13 cellular contexts compared by ENCODE assay signal in the genomic region with DNA sequence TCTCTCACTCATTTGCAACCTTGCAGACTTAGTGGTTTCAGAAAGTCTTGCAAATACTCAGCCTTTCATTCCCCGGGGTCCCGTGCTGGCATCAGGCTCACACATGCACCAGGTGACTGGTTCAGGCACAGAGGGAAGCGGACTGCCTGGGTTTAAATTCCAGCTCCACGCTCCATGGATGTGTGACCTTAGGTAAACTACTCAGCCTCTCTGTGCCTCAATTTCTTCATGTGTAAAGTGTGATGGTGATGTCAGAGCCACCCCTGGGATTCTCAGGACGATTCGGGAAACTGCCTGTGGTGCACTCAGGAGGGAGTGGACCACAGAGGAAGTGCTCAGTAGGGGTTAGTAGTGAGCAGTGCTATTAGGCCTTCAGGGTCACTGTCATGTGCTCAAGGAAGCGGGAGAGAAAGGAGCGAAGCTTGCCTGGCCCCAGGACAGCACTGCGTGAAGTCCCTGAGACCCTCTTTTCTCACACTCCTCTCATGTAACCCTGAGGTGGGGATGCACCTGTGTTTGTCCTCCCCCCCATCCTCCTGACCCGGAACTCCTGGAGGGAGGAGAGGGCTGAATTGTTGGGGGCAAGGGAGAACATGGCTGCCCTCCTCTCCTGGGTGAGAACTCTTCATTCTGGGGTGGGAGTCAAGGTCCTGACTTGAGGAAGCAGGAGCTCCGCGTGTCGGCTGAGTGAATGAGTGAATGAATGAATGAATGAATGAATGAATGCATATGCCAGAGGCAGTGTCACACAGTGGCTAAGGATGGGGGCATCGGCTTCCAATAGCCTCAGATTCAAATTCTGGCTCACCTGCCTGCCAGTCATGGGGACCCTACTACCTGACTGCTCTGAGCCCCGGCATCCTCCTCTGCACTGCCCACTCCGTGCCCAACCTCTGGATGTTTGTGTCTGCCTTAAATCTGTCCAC. TPM values are rescaled to one million over a fixed set of nuclear protein-coding genes. Genes with fewer than 3 reads are reported as not detected.
DNase-seq lines count a peak whose midpoint lies in the region; ATAC-seq and TF ChIP-seq lines count a peak whose summit lies in the region.
"Had no signal": no experiment of that assay in that cellular context is flagged by ENCODE, and none has a peak within 500 bp of the region (broad histone marks: within the 10 kb centered on the region; RNA-seq: fewer than 3 reads in every experiment).

No MANE protein-coding gene starts in this region.

- intact Hi-C loops in MCF 10A (cut with micrococcal nuclease): no loop called here
- intact Hi-C loops in breast epithelium (cut with DNase I; ENCODE audit: low total_unique reads): no loop called here

- H3K4me3 ChIP-seq in breast epithelium: no peak overlapping the region

- TF ChIP-seq POLR2A in breast epithelium (IDR thresholded peaks at IDR 0.05): no peak

- POLR2A ChIA-PET in MCF 10A (lab: Yijun Ruan, JAX): no interaction called here

- H3K9me3 ChIP-seq in breast epithelium: no peaks in the 10 kb centered on the region

- peaks cover 0 to 7% of the 10 kb centered on the region in 2 donors for H3K4me1 ChIP-seq in breast epithelium

- no peak for DNase-seq in MCF 10A (ENCODE audit: unreplicated experiment)
- DNase-seq in breast epithelium (ENCODE audit: low spot score in 2 of 2): no peak
- peak; percentile 53 for DNase-seq in medulla oblongata (ENCODE audit: extremely low spot score)
- DNase-seq in NCI-H446 treated with DMSO at 0.1 percent for 48 hours (lab: John Stamatoyannopoulos, UW): no peak
- no peak for DNase-seq in GOT3 (lab: John Stamatoyannopoulos, UW)
- DNase-seq: activated CD8-positive, alpha-beta memory T cell treated with anti-CD3 and anti-CD28 coated beads for 24 hours; DND-41; NCI-H1436; NCI-H524 treated with DMSO at 0.1 percent for 48 hours had no signal

- CTCF ChIA-PET in MCF 10A (lab: Yijun Ruan, JAX): interaction anchor here (0.6 to 1.9 kb wide), 10 partner anchors 13 to 296 kb away, joined by 3 to 8 read pairs (median 3); no protein-coding TSS in a partner anchor

- ATAC-seq in HG03520 (IDR thresholded peaks at IDR 0.05; ENCODE audit: unreplicated experiment) (no peak), HG03025 (IDR thresholded peaks at IDR 0.05; ENCODE audit: low FRiP score, unreplicated experiment) (no peak)

- H3K9me3 Mint-ChIP-seq in MCF 10A (ENCODE audit: unreplicated experiment): no peaks in the 10 kb centered on the region

- H3K27me3 Mint-ChIP-seq in MCF 10A (ENCODE audit: insufficient read depth, unreplicated experiment): no peaks in the 10 kb centered on the region

- no peaks in the 10 kb centered on the region for H3K36me3 Mint-ChIP-seq in MCF 10A (ENCODE audit: insufficient read depth, unreplicated experiment)

- TF ChIP-seq CTCF in MCF 10A (IDR thresholded peaks at IDR 0.05; ENCODE audit: unreplicated experiment): no peak
- TF ChIP-seq CTCF in breast epithelium (IDR thresholded peaks at IDR 0.05): no peak
- TF ChIP-seq CTCF in VCaP (conservative IDR thresholded peaks at IDR 0.05): no peak

- H3K27me3 ChIP-seq in breast epithelium: no peaks in the 10 kb centered on the region

- H3K4me3 Mint-ChIP-seq in MCF 10A (ENCODE audit: unreplicated experiment): peak overlapping the region; percentile 74

- BruUV-seq in MCF 10A (replicated peaks; lab: Mats Ljungman, UMichigan): no TSS peak

- peak overlapping the region in 1 of 2 donors; percentile 29 for H3K27ac ChIP-seq in breast epithelium
- H3K27ac ChIP-seq in VCaP: peak overlapping the region; percentile 70; the same call in 1 of the 2 replicates
- H3K27ac ChIP-seq: RWPE1 had no signal

- H3K27ac Mint-ChIP-seq in MCF 10A (ENCODE audit: low read depth, unreplicated experiment): no peak overlapping the region

- H3K4me1 Mint-ChIP-seq in MCF 10A (ENCODE audit: insufficient read depth, unreplicated experiment): no peaks in the 10 kb centered on the region

- no peaks in the 10 kb centered on the region for H3K36me3 ChIP-seq in breast epithelium

RNA-seq across cellular contexts. Expression of a gene that starts 14.4 kb away (rescaled TPM):
- total RNA-seq in MCF 10A (2022) (not detected in 2 replicates), breast epithelium (not detected)

RNA-seq across cellular contexts. Expression of a gene that starts 29.7 kb away (rescaled TPM):
- total RNA-seq in MCF 10A (2022): 61.9 and 63.4 TPM in 2 replicates
- 10 to 100 TPM; 29.4 to 45.3 (median 35.1) TPM for total RNA-seq in breast epithelium

RNA-seq across cellular contexts. Expression of a gene that starts 39.4 kb away (rescaled TPM):
- total RNA-seq in MCF 10A (2022): 16.0 and 16.7 TPM in 2 replicates
- 100 to 1,000 TPM in 1 of 3 donors, 10 to 100 TPM in 2; 33.8 to 104 (median 55.4) TPM for total RNA-seq in breast epithelium
